8 cellular contexts compared by ENCODE assay signal in genomic region chr12:66144796-66145754, GRCh38. TPM values are rescaled to one million over a fixed set of nuclear protein-coding genes. Genes with fewer than 3 reads are reported as not detected.
DNase-seq lines count a peak whose midpoint lies in the region; ATAC-seq and TF ChIP-seq lines count a peak whose summit lies in the region.

No MANE protein-coding gene starts in this region.

- peaks cover 10% of the 10 kb centered on the region for H3K9me3 Mint-ChIP-seq in activated naive CD8-positive, alpha-beta T cell treated with anti-CD3 and anti-CD28 coated beads, Interleukin-2, amount 10 ng/mL, durations not matched to agents 7 days and 5 days
- peaks cover 9% of the 10 kb centered on the region for H3K9me3 Mint-ChIP-seq in stimulated activated effector memory CD8-positive, alpha-beta T cell treated with anti-CD3 and anti-CD28 coated beads, Interleukin-12 subunit alpha, Interleukin-12 subunit beta, amount 100 ng/mL, for 72 hours

- in situ Hi-C loops in GM13977 (cut with MboI; ENCODE audit: low pct_unique_long_range_greater_than_20kb, low sequenced_read_pairs, unreplicated experiment): no loop called here

- H3K9me3 ChIP-seq in AG04450 (ENCODE audit: control insufficient read depth, insufficient read depth, low read length): peaks cover 2% of the 10 kb centered on the region; the same call in 1 of the 2 replicates
- peaks cover 14% of the 10 kb centered on the region for H3K9me3 ChIP-seq in hepatocyte (ENCODE audit: low read depth)

- no peaks in the 10 kb centered on the region for H3K4me1 ChIP-seq in hepatocyte (ENCODE audit: insufficient read depth)

- H3K4me2 ChIP-seq in hepatocyte: no peak overlapping the region

- peaks cover 45% of the 10 kb centered on the region for H3K36me3 Mint-ChIP-seq in activated naive CD8-positive, alpha-beta T cell treated with anti-CD3 and anti-CD28 coated beads, Interleukin-2, amount 10 ng/mL, durations not matched to agents 7 days and 5 days
- H3K36me3 Mint-ChIP-seq in stimulated activated effector memory CD8-positive, alpha-beta T cell treated with anti-CD3 and anti-CD28 coated beads, Interleukin-12 subunit alpha, Interleukin-12 subunit beta, amount 100 ng/mL, for 72 hours: peaks cover 81% of the 10 kb centered on the region

- H3K27ac ChIP-seq in AG04450 (ENCODE audit: low read depth, low read length) (no peak overlapping the region), hepatocyte (peak overlapping the region; percentile 1)

- 66% methylated on average over 7 of the region's 7 CpGs for WGBS in hepatocyte (ENCODE audit: low lambda C conversion rate, missing lambda C conversion rate)

- CTCF ChIA-PET in AG04450 (lab: Charles Lee): interaction anchor here (0.6 to 2.8 kb wide), 15 partner anchors 11 to 887 kb away, joined by 3 to 19 read pairs (median 4); partner anchors contain the start of genes HELB and TMBIM4

- TF ChIP-seq CTCF in AG04450 (IDR thresholded peaks at IDR 0.05; ENCODE audit: low read depth, low read length) (peak; percentile 58), GM13977 (IDR thresholded peaks at IDR 0.05; ENCODE audit: extremely low read depth, insufficient read depth, missing control alignments) (peak; percentile 23), hepatocyte (IDR thresholded peaks at IDR 0.05; ENCODE audit: poor library complexity) (peak; percentile 58)

- DNase-seq in AG04450 (ENCODE audit: low read depth, low spot score): no peak
- DNase-seq in GM13977 (ENCODE audit: low spot score): no peak
- peak; percentile 63 for DNase-seq in NCI-H460 (ENCODE audit: extremely low read depth, low read depth)
- no peak for DNase-seq in activated naive CD8-positive, alpha-beta T cell treated with anti-CD3 and anti-CD28 coated beads, Interleukin-2, amount 10 ng/mL, durations not matched to agents 7 days and 5 days
- DNase-seq in hepatocyte (ENCODE audit: low spot score): peak; percentile 66
- DNase-seq in stimulated activated effector memory CD8-positive, alpha-beta T cell treated with anti-CD3 and anti-CD28 coated beads, Interleukin-12 subunit alpha, Interleukin-12 subunit beta, amount 100 ng/mL, for 72 hours (ENCODE audit: low spot score in 2 of 2): no peak
- DNase-seq in anterior cingulate cortex (lab: John Stamatoyannopoulos, UW): no peak
- no peak for DNase-seq in NK-92 (lab: John Stamatoyannopoulos, UW; ENCODE audit: unreplicated experiment)

- H3K36me3 ChIP-seq in hepatocyte (replicated peaks; ENCODE audit: insufficient read depth, low read depth): no peaks in the 10 kb centered on the region

- H4K20me1 ChIP-seq in hepatocyte (ENCODE audit: insufficient read depth, poor library complexity, severe bottlenecking): no peaks in the 10 kb centered on the region

- no peak overlapping the region for H2AFZ ChIP-seq in hepatocyte

- ATAC-seq in activated naive CD8-positive, alpha-beta T cell treated with anti-CD3 and anti-CD28 coated beads, Interleukin-2, amount 10 ng/mL, durations not matched to agents 7 days and 5 days (ENCODE audit: low read depth): no peak
- ATAC-seq in stimulated activated effector memory CD8-positive, alpha-beta T cell treated with anti-CD3 and anti-CD28 coated beads, Interleukin-12 subunit alpha, Interleukin-12 subunit beta, amount 100 ng/mL, for 72 hours: no peak

- POLR2A ChIA-PET in AG04450 (lab: Yijun Ruan, JAX): interaction anchor here (0.6 to 1.5 kb wide), 2 partner anchors 24 to 97 kb away, joined by 3 to 10 read pairs; partner anchors contain the start of gene TMBIM4
- POLR2A ChIA-PET in activated naive CD8-positive, alpha-beta T cell treated with anti-CD3 and anti-CD28 coated beads, Interleukin-2, amount 10 ng/mL, durations not matched to agents 7 days and 5 days (lab: Charles Lee): interaction anchor here (1.2 to 1.7 kb wide), 2 partner anchors 14 to 25 kb away, joined by 5 to 6 read pairs; partner anchors contain the start of genes LLPH and TMBIM4

- H3K9me2 ChIP-seq in hepatocyte (replicated peaks; ENCODE audit: insufficient read depth): no peaks in the 10 kb centered on the region

- no peaks in the 10 kb centered on the region for H3K79me2 ChIP-seq in hepatocyte

- no peaks in the 10 kb centered on the region for H3K27me3 ChIP-seq in AG04450 (ENCODE audit: control insufficient read depth, insufficient read depth, low read length)
- H3K27me3 ChIP-seq in hepatocyte: no peaks in the 10 kb centered on the region

- H3K4me3 ChIP-seq in AG04450 (ENCODE audit: low read depth, low read length) (no peak overlapping the region), hepatocyte (no peak overlapping the region)

- peaks cover 10% of the 10 kb centered on the region for H3K4me1 Mint-ChIP-seq in activated naive CD8-positive, alpha-beta T cell treated with anti-CD3 and anti-CD28 coated beads, Interleukin-2, amount 10 ng/mL, durations not matched to agents 7 days and 5 days
- no peaks in the 10 kb centered on the region for H3K4me1 Mint-ChIP-seq in stimulated activated effector memory CD8-positive, alpha-beta T cell treated with anti-CD3 and anti-CD28 coated beads, Interleukin-12 subunit alpha, Interleukin-12 subunit beta, amount 100 ng/mL, for 72 hours

- H3K27ac Mint-ChIP-seq in activated naive CD8-positive, alpha-beta T cell treated with anti-CD3 and anti-CD28 coated beads, Interleukin-2, amount 10 ng/mL, durations not matched to agents 7 days and 5 days: peak overlapping the region; percentile 19
- H3K27ac Mint-ChIP-seq in stimulated activated effector memory CD8-positive, alpha-beta T cell treated with anti-CD3 and anti-CD28 coated beads, Interleukin-12 subunit alpha, Interleukin-12 subunit beta, amount 100 ng/mL, for 72 hours: peak overlapping the region; percentile 4

- H3K27me3 Mint-ChIP-seq in activated naive CD8-positive, alpha-beta T cell treated with anti-CD3 and anti-CD28 coated beads, Interleukin-2, amount 10 ng/mL, durations not matched to agents 7 days and 5 days: no peaks in the 10 kb centered on the region

- peak overlapping the region; percentile 7 for H3K4me3 Mint-ChIP-seq in activated naive CD8-positive, alpha-beta T cell treated with anti-CD3 and anti-CD28 coated beads, Interleukin-2, amount 10 ng/mL, durations not matched to agents 7 days and 5 days
- H3K4me3 Mint-ChIP-seq in stimulated activated effector memory CD8-positive, alpha-beta T cell treated with anti-CD3 and anti-CD28 coated beads, Interleukin-12 subunit alpha, Interleukin-12 subunit beta, amount 100 ng/mL, for 72 hours: no peak overlapping the region

RNA-seq across cellular contexts. Expression of gene LLPH, which starts 14.5 kb away (rescaled TPM):
- 18.6 and 25.7 TPM in 2 replicates for polyA plus RNA-seq in AG04450 (2011; rRNA removed)
- polyA minus RNA-seq in AG04450 (2011; rRNA and poly(A)+ RNA removed): 3.3 and 3.4 TPM in 2 replicates
- 36.0 and 39.6 TPM in 2 replicates for total RNA-seq in NCI-H460 (2014; rRNA removed; shearing (Covaris generic))
- 3.0 and 8.5 TPM in 2 replicates for polyA plus RNA-seq in NCI-H460 (2014; cell fraction: nucleus; rRNA removed)
- 10 to 100 TPM; 35.1 to 36.0 TPM for total RNA-seq in activated naive CD8-positive, alpha-beta T cell treated with anti-CD3 and anti-CD28 coated beads, Interleukin-2, amount 10 ng/mL, durations not matched to agents 7 days and 5 days
- total RNA-seq in hepatocyte: 17.4 and 20.3 TPM in 2 replicates
- 41.1 and 41.4 TPM in 2 replicates for polyA plus RNA-seq in hepatocyte

RNA-seq across cellular contexts. Expression of gene TMBIM4, which starts 24.7 kb away (rescaled TPM):
- polyA plus RNA-seq in AG04450 (2011; rRNA removed) (102 and 140 TPM in 2 replicates), hepatocyte (180 and 212 TPM in 2 replicates)
- polyA minus RNA-seq in AG04450 (2011; rRNA and poly(A)+ RNA removed): 27.1 and 29.2 TPM in 2 replicates
- 86.8 and 89.8 TPM in 2 replicates for total RNA-seq in NCI-H460 (2014; rRNA removed; shearing (Covaris generic))
- polyA plus RNA-seq in NCI-H460 (2014; cell fraction: nucleus; rRNA removed): 43.5 and 77.9 TPM in 2 replicates
- total RNA-seq in activated naive CD8-positive, alpha-beta T cell treated with anti-CD3 and anti-CD28 coated beads, Interleukin-2, amount 10 ng/mL, durations not matched to agents 7 days and 5 days: 10 to 100 TPM; 72.1 to 77.1 TPM
- 154 and 156 TPM in 2 replicates for total RNA-seq in hepatocyte

RNA-seq across cellular contexts. Expression of gene IRAK3, which starts 43.9 kb away (rescaled TPM):
- polyA plus RNA-seq in AG04450 (2011; rRNA removed) (2.9 and 3.4 TPM in 2 replicates), hepatocyte (1.2 and 1.8 TPM in 2 replicates)
- polyA minus RNA-seq in AG04450 (2011; rRNA and poly(A)+ RNA removed): 2.5 and 4.2 TPM in 2 replicates
- total RNA-seq in NCI-H460 (2014; rRNA removed; shearing (Covaris generic)): 0.89 TPM in 2 replicates
- polyA plus RNA-seq in NCI-H460 (2014; cell fraction: nucleus; rRNA removed): 0.85 and 1.2 TPM in 2 replicates
- under 1 TPM; 0.43 to 0.53 TPM for total RNA-seq in activated naive CD8-positive, alpha-beta T cell treated with anti-CD3 and anti-CD28 coated beads, Interleukin-2, amount 10 ng/mL, durations not matched to agents 7 days and 5 days
- 7.5 and 8.6 TPM in 2 replicates for total RNA-seq in hepatocyte

Comparison
In these comparisons a context has a peak if more than half of its experiments do, and no peak if none do; other contexts are left out.
1. DNase-seq: peak in NCI-H460 (single experiment) and hepatocyte (single experiment); none in AG04450 (single experiment), GM13977 (single experiment), activated naive CD8-positive, alpha-beta T cell treated with anti-CD3 and anti-CD28 coated beads, Interleukin-2, amount 10 ng/mL, durations not matched to agents 7 days and 5 days (single experiment), stimulated activated effector memory CD8-positive, alpha-beta T cell treated with anti-CD3 and anti-CD28 coated beads, Interleukin-12 subunit alpha, Interleukin-12 subunit beta, amount 100 ng/mL, for 72 hours (0 of 2), anterior cingulate cortex (0 of 58) and NK-92 (single experiment).
2. Peak in every context shown above with its lines, with median percentiles within 50 percentile points of each other: CTCF ChIP-seq.